In the genomic region with DNA sequence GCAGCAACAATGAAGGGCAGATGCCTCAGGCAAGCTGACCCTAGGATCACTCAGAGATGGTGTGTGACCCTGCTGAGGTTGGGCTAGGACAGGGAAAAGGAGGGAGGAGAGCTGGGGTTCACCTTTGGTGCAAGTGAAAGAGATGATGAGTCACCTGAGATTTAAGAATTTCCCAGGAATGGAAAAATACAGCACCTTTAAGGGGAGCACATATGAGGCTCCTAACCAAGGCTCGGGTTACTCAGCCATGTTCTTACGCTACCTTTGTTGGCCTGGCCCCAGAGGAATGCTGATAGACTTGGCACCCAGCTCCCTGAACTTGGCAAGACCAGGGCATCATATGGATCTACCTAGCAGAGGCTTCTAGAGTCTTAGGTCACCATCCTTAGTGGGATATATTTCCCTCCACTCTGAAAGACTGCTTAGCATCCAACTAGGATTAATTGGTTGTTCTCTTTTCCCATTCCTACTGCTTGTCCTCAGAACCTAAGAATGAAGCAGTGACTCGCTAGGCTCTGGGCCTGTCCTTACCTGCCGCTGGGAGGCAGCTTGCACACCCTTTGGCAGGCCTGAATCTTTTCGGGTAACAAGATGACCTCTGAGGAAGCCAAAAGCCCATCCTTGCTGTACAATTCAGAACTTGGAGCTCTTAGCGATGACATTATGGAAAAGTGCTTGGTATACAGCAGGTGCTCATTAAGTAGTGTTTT, we compare ENCODE assay signal across 13 cellular contexts. TPM values are rescaled to one million over a fixed set of nuclear protein-coding genes. Genes with fewer than 3 reads are reported as not detected.
DNase-seq lines count a peak whose midpoint lies in the region; ATAC-seq, FAIRE-seq and TF ChIP-seq lines count a peak whose summit lies in the region.
"Had no signal": no experiment of that assay in that cellular context is flagged by ENCODE, and none has a peak within 500 bp of the region (broad histone marks: within the 10 kb centered on the region; RNA-seq: fewer than 3 reads in every experiment).

No MANE protein-coding gene starts in this region.

- H3K4me1 ChIP-seq in HepG2 (ENCODE audit: insufficient read depth, low read length) (peaks cover 46% of the 10 kb centered on the region), upper lobe of left lung (peaks cover 21 to 37% (median 24%) of the 10 kb centered on the region in 4 donors)

- in situ Hi-C loops in HepG2 (cut with HindIII; ENCODE audit: extremely low pct_ligation_motif_present, low pct_unique_long_range_greater_than_20kb): loop anchor here (5.0 to 10.0 kb wide), 2 partner anchors 60 to 302 kb away; partner anchors contain the start of gene PTPN11

- TF ChIP-seq EP300 in HepG2 (IDR thresholded peaks at IDR 0.05; ENCODE audit: low read depth in 2 of 2, low read length in 2 of 2) (no peak), HepG2 (CRISPR knock-in tag; IDR thresholded peaks at IDR 0.05; ENCODE audit: borderline replicate concordance) (no peak), upper lobe of left lung (IDR thresholded peaks at IDR 0.05) (peak in 1 of 4 donors; percentile 3)

- H3K4me1 Mint-ChIP-seq in activated T-cell treated with anti-CD3 and anti-CD28 coated beads, Interleukin-2, amount 50 U/mL, for 24 hours (ENCODE audit: low read depth): peaks cover 30% of the 10 kb centered on the region
- H3K4me1 Mint-ChIP-seq in activated T-cell treated with anti-CD3 and anti-CD28 coated beads, Interleukin-2, amount 50 U/mL, for 72 hours (ENCODE audit: low read depth): peaks cover 46% of the 10 kb centered on the region
- H3K4me1 Mint-ChIP-seq in WTC11: peaks cover 37% of the 10 kb centered on the region

- no peaks in the 10 kb centered on the region; a peak in 1 of 5 replicates for H3K27me3 ChIP-seq in HepG2 (ENCODE audit: control insufficient read depth in 1 of 2, insufficient read depth in 2 of 2, low read length in 2 of 2)
- H3K27me3 ChIP-seq in upper lobe of left lung: no peaks in the 10 kb centered on the region

- peak overlapping the region; percentile 0 for H3K27ac Mint-ChIP-seq in activated T-cell treated with anti-CD3 and anti-CD28 coated beads, Interleukin-2, amount 50 U/mL, for 24 hours
- H3K27ac Mint-ChIP-seq in activated T-cell treated with anti-CD3 and anti-CD28 coated beads, Interleukin-2, amount 50 U/mL, for 72 hours: no peak overlapping the region
- peak overlapping the region; percentile 34; the same call in 1 of the 2 replicates for H3K27ac Mint-ChIP-seq in WTC11
- H3K27ac Mint-ChIP-seq: T-cell had no signal

- TF ChIP-seq POLR2A in HepG2 (IDR thresholded peaks at IDR 0.05; ENCODE audit: insufficient read depth in 1 of 2, low read depth in 2 of 2, low read length in 2 of 2) (no peak), upper lobe of left lung (IDR thresholded peaks at IDR 0.05) (no peak)

- 53% methylated on average over 5 of the region's 6 CpGs for WGBS in HepG2 (ENCODE audit: low lambda C conversion rate)
- 75 to 92% methylated on average over 6 of the region's 6 CpGs for WGBS in upper lobe of left lung, 2 donors

- no peak overlapping the region for H3K4me3 Mint-ChIP-seq in activated T-cell treated with anti-CD3 and anti-CD28 coated beads, Interleukin-2, amount 50 U/mL, for 24 hours
- H3K4me3 Mint-ChIP-seq in activated T-cell treated with anti-CD3 and anti-CD28 coated beads, Interleukin-2, amount 50 U/mL, for 72 hours: peak overlapping the region in 1 of 2 donors; percentile 2
- no peak overlapping the region for H3K4me3 Mint-ChIP-seq in WTC11
- H3K4me3 Mint-ChIP-seq: T-cell had no signal

- BruUV-seq in HepG2 (replicated peaks; lab: Mats Ljungman, UMichigan): no TSS peak

- CTCF ChIA-PET in WTC11 (lab: Charles Lee) (interaction anchor here (0.6 kb wide), 1 partner anchor 223 kb away, joined by 4 read pairs; no protein-coding TSS in a partner anchor), HepG2 (lab: Yijun Ruan, JAX; ENCODE audit: low intra/inter-chr PET ratio, low total read pairs) (no interaction called here)

- no peaks in the 10 kb centered on the region for H3K9me3 Mint-ChIP-seq in activated T-cell treated with anti-CD3 and anti-CD28 coated beads, Interleukin-2, amount 50 U/mL, for 24 hours
- H3K9me3 Mint-ChIP-seq in activated T-cell treated with anti-CD3 and anti-CD28 coated beads, Interleukin-2, amount 50 U/mL, for 72 hours: no peaks in the 10 kb centered on the region
- H3K9me3 Mint-ChIP-seq in WTC11: no peaks in the 10 kb centered on the region
- H3K9me3 Mint-ChIP-seq: naive thymus-derived CD8-positive, alpha-beta T cell; T-cell had no signal

- FAIRE-seq in HepG2 (lab: Jason Lieb, UNC): peak; percentile 8

- peak overlapping the region; percentile 74 for H3K4me2 ChIP-seq in HepG2 (ENCODE audit: low read depth, low read length)

- H3K36me3 Mint-ChIP-seq in activated T-cell treated with anti-CD3 and anti-CD28 coated beads, Interleukin-2, amount 50 U/mL, for 24 hours (ENCODE audit: low read depth): peaks cover 14% of the 10 kb centered on the region
- H3K36me3 Mint-ChIP-seq in activated T-cell treated with anti-CD3 and anti-CD28 coated beads, Interleukin-2, amount 50 U/mL, for 72 hours (ENCODE audit: insufficient read depth in 2 of 2): peaks cover 0 to 2% of the 10 kb centered on the region in 2 donors
- H3K36me3 Mint-ChIP-seq in WTC11: no peaks in the 10 kb centered on the region
- H3K36me3 Mint-ChIP-seq: naive thymus-derived CD8-positive, alpha-beta T cell; T-cell had no signal

- ATAC-seq in activated T-cell treated with anti-CD3 and anti-CD28 coated beads, Interleukin-2, amount 50 U/mL, for 72 hours (replicated peaks in 1 of 2): no peak
- ATAC-seq in WTC11: peak; percentile 1
- no peak for ATAC-seq in HepG2
- peak in 1 of 2 donors; percentile 39 for ATAC-seq in upper lobe of left lung (ENCODE audit: low FRiP score in 2 of 2)
- ATAC-seq in left colon: no peak
- ATAC-seq: naive thymus-derived CD8-positive, alpha-beta T cell; T-cell had no signal

- H3K27me3 Mint-ChIP-seq in activated T-cell treated with anti-CD3 and anti-CD28 coated beads, Interleukin-2, amount 50 U/mL, for 24 hours: no peaks in the 10 kb centered on the region
- no peaks in the 10 kb centered on the region for H3K27me3 Mint-ChIP-seq in activated T-cell treated with anti-CD3 and anti-CD28 coated beads, Interleukin-2, amount 50 U/mL, for 72 hours (ENCODE audit: low read depth)
- H3K27me3 Mint-ChIP-seq in WTC11 (ENCODE audit: low read depth): no peaks in the 10 kb centered on the region
- H3K27me3 Mint-ChIP-seq: naive thymus-derived CD8-positive, alpha-beta T cell; T-cell had no signal

- peak overlapping the region; percentile 24 for H3K27ac ChIP-seq in HepG2 (ENCODE audit: extremely low read length, insufficient read depth, low read length)
- H3K27ac ChIP-seq in upper lobe of left lung: peak overlapping the region in 3 of 4 donors; percentile 27 to 43 (median 28)

- peaks cover 15% of the 10 kb centered on the region for H3K79me2 ChIP-seq in HepG2 (ENCODE audit: insufficient read depth, low read length)

- H4K20me1 ChIP-seq in HepG2 (ENCODE audit: insufficient read depth, low read length): no peaks in the 10 kb centered on the region

- H3K9ac ChIP-seq in HepG2 (ENCODE audit: insufficient read depth, low read depth, low read length): no peak overlapping the region

- H2AFZ ChIP-seq in HepG2 (ENCODE audit: low read length): no peak overlapping the region

- POLR2A ChIA-PET in WTC11 (lab: Charles Lee) (interaction anchor here (1.6 kb wide), 1 partner anchor 13 kb away, joined by 6 read pairs; the partner anchor contains the start of gene TRAFD1), HepG2 (lab: Yijun Ruan, JAX) (interaction anchor here (0.9 to 9.5 kb wide), 2 partner anchors 12 to 13 kb away, joined by 3 to 85 read pairs; partner anchors contain the start of gene TRAFD1)

- no peak for DNase-seq in activated T-cell treated with anti-CD3 and anti-CD28 coated beads, Interleukin-2, amount 50 U/mL, for 24 hours
- no peak for DNase-seq in activated T-cell treated with anti-CD3 and anti-CD28 coated beads, Interleukin-2, amount 50 U/mL, for 72 hours
- DNase-seq in WTC11 (ENCODE audit: low spot score) (no peak), HepG2 (ENCODE audit: low spot score) (no peak), upper lobe of left lung (peak in 1 of 2 donors; percentile 80), posterior cingulate gyrus (no peak), NOMO-1 treated with dmso at 0.1 percent for 144 hours (lab: John Stamatoyannopoulos, UW; ENCODE audit: unreplicated experiment) (no peak), left colon (no peak)
- DNase-seq: activated CD4-positive, alpha-beta T cell treated with anti-CD3 and anti-CD28 coated beads, Interleukin-2, amount 50 U/mL, for 1 hour; activated naive CD4-positive, alpha-beta T cell treated with anti-CD3 and anti-CD28 coated beads, Interleukin-2, amount 50 U/mL, for 16 hours; naive thymus-derived CD8-positive, alpha-beta T cell; NCI-H1105; T-cell had no signal

- H3K4me3 ChIP-seq in HepG2 (replicated peaks in 1 of 3; ENCODE audit: insufficient read depth in 1 of 3, low read depth in 2 of 3, low read length in 3 of 3): peak overlapping the region in 1 of 3 experiments; percentile 23; a peak in 3 of 6 replicates
- H3K4me3 ChIP-seq in upper lobe of left lung: no peak overlapping the region

- no peaks in the 10 kb centered on the region for H3K36me3 ChIP-seq in HepG2 (replicated peaks in 1 of 2; ENCODE audit: control insufficient read depth in 1 of 2, insufficient read depth in 2 of 2, low read length in 2 of 2)
- no peaks in the 10 kb centered on the region for H3K36me3 ChIP-seq in upper lobe of left lung

- TF ChIP-seq RAD21 in HepG2 (CRISPR knock-in tag; IDR thresholded peaks at IDR 0.05): no peak

- TF ChIP-seq CTCF in WTC11 (IDR thresholded peaks at IDR 0.05): no peak
- peak; percentile 36 for TF ChIP-seq CTCF in HepG2 (CRISPR knock-in tag; IDR thresholded peaks at IDR 0.05)
- no peak for TF ChIP-seq CTCF in upper lobe of left lung (IDR thresholded peaks at IDR 0.05)

- no peaks in the 10 kb centered on the region for H3K9me3 ChIP-seq in HepG2 (ENCODE audit: low read length)
- H3K9me3 ChIP-seq in upper lobe of left lung: no peaks in the 10 kb centered on the region

- intact Hi-C loops in HepG2 (cut with micrococcal nuclease; ENCODE audit: unreplicated experiment) (loop anchor here (5.0 kb wide), 1 partner anchor 60 kb away; no protein-coding TSS in a partner anchor), posterior cingulate gyrus (cut with DNase I) (no loop called here), left colon (cut with DNase I, micrococcal nuclease) (no loop called here)

RNA-seq across cellular contexts. Expression of gene NAA25, which starts 4.0 kb away (rescaled TPM):
- total RNA-seq in activated T-cell treated with anti-CD3 and anti-CD28 coated beads, Interleukin-2, amount 50 U/mL, for 72 hours: 10 to 100 TPM; 36.3 to 47.0 TPM
- 41.6 to 47.5 TPM (median 44.7 TPM) in 3 replicates for total RNA-seq in WTC11 (2021)
- 32.0 and 36.1 TPM in 2 replicates for total RNA-seq in HepG2 (2016; rRNA removed; fragmentation: Illumina TruSeq; extraction: Trizol)
- 7.7 and 9.0 TPM in 2 replicates for total RNA-seq in HepG2 (2016; cell fraction: cytosol; rRNA removed; fragmentation: Illumina TruSeq; extraction: Trizol; ENCODE audit: low read depth)
- 29.7 and 38.3 TPM in 2 replicates for total RNA-seq in HepG2 (2016; cell fraction: insoluble cytoplasmic fraction; rRNA removed; fragmentation: Illumina TruSeq; extraction: Trizol)
- total RNA-seq in HepG2 (2016; cell fraction: membrane; rRNA removed; fragmentation: Illumina TruSeq; extraction: Trizol): 10.6 and 12.3 TPM in 2 replicates
- 40.0 and 40.4 TPM in 2 replicates for total RNA-seq in HepG2 (2016; cell fraction: nucleus; rRNA removed; fragmentation: Illumina TruSeq; extraction: Trizol)
- polyA plus RNA-seq in HepG2 (2011; rRNA removed): 11.4 and 13.5 TPM in 2 replicates
- polyA plus RNA-seq in HepG2 (2011; cell fraction: cytosol; rRNA removed): 4.5 and 7.2 TPM in 2 replicates
- polyA plus RNA-seq in HepG2 (2011; cell fraction: nucleus; rRNA removed): 10.3 and 12.1 TPM in 2 replicates
- polyA plus RNA-seq in HepG2 (2012): 14.4 and 16.1 TPM in 2 replicates
- 1.2 and 1.4 TPM in 2 replicates for polyA plus RNA-seq in HepG2 (2016; cell fraction: cytosol; fragmentation: Illumina TruSeq; extraction: Trizol; ENCODE audit: low read depth)
- 16.8 and 17.4 TPM in 2 replicates for polyA plus RNA-seq in HepG2 (2016; cell fraction: insoluble cytoplasmic fraction; fragmentation: Illumina TruSeq; extraction: Trizol; ENCODE audit: low read depth)
- 2.8 and 3.2 TPM in 2 replicates for polyA plus RNA-seq in HepG2 (2016; cell fraction: membrane; fragmentation: Illumina TruSeq; extraction: Trizol; ENCODE audit: low read depth)
- polyA plus RNA-seq in HepG2 (2016; cell fraction: nucleus; fragmentation: Illumina TruSeq; extraction: Trizol; ENCODE audit: insufficient read depth, low read depth): 32.7 and 35.6 TPM in 2 replicates
- 17.6 and 43.3 TPM in 2 replicates for polyA minus RNA-seq in HepG2 (2011; rRNA and poly(A)+ RNA removed; ENCODE audit: low replicate concordance)
- 21.9 and 26.3 TPM in 2 replicates for polyA minus RNA-seq in HepG2 (2011; cell fraction: cytosol; rRNA and poly(A)+ RNA removed)
- polyA minus RNA-seq in HepG2 (2011; cell fraction: nucleus; rRNA and poly(A)+ RNA removed): 40.7 and 48.1 TPM in 2 replicates
- total RNA-seq in upper lobe of left lung: 10 to 100 TPM; 15.0 to 30.3 (median 19.4) TPM
- 10 to 100 TPM; 12.4 to 20.4 TPM for total RNA-seq in left colon

RNA-seq across cellular contexts. Expression of gene TRAFD1, which starts 12.8 kb away (rescaled TPM):
- total RNA-seq in activated T-cell treated with anti-CD3 and anti-CD28 coated beads, Interleukin-2, amount 50 U/mL, for 72 hours: 10 to 100 TPM; 57.7 to 64.2 TPM
- total RNA-seq in WTC11 (2021): 24.8 to 25.8 TPM (median 25.1 TPM) in 3 replicates
- 20.9 and 27.8 TPM in 2 replicates for total RNA-seq in HepG2 (2016; rRNA removed; fragmentation: Illumina TruSeq; extraction: Trizol)
- total RNA-seq in HepG2 (2016; cell fraction: cytosol; rRNA removed; fragmentation: Illumina TruSeq; extraction: Trizol; ENCODE audit: low read depth): 3.3 and 3.6 TPM in 2 replicates
- 20.5 and 24.2 TPM in 2 replicates for total RNA-seq in HepG2 (2016; cell fraction: insoluble cytoplasmic fraction; rRNA removed; fragmentation: Illumina TruSeq; extraction: Trizol)
- total RNA-seq in HepG2 (2016; cell fraction: membrane; rRNA removed; fragmentation: Illumina TruSeq; extraction: Trizol): 7.6 and 9.4 TPM in 2 replicates
- 16.1 and 18.7 TPM in 2 replicates for total RNA-seq in HepG2 (2016; cell fraction: nucleus; rRNA removed; fragmentation: Illumina TruSeq; extraction: Trizol)
- polyA plus RNA-seq in HepG2 (2011; rRNA removed): 9.5 and 10.4 TPM in 2 replicates
- 8.7 and 9.7 TPM in 2 replicates for polyA plus RNA-seq in HepG2 (2011; cell fraction: cytosol; rRNA removed)
- 9.1 and 10.4 TPM in 2 replicates for polyA plus RNA-seq in HepG2 (2011; cell fraction: nucleus; rRNA removed)
- polyA plus RNA-seq in HepG2 (2012): 8.9 and 13.3 TPM in 2 replicates
- polyA plus RNA-seq in HepG2 (2016; cell fraction: cytosol; fragmentation: Illumina TruSeq; extraction: Trizol; ENCODE audit: low read depth): 1.0 and 1.5 TPM in 2 replicates
- 20.8 and 21.2 TPM in 2 replicates for polyA plus RNA-seq in HepG2 (2016; cell fraction: insoluble cytoplasmic fraction; fragmentation: Illumina TruSeq; extraction: Trizol; ENCODE audit: low read depth)
- polyA plus RNA-seq in HepG2 (2016; cell fraction: membrane; fragmentation: Illumina TruSeq; extraction: Trizol; ENCODE audit: low read depth): 3.1 TPM in 2 replicates
- 14.6 and 15.4 TPM in 2 replicates for polyA plus RNA-seq in HepG2 (2016; cell fraction: nucleus; fragmentation: Illumina TruSeq; extraction: Trizol; ENCODE audit: insufficient read depth, low read depth)
- polyA minus RNA-seq in HepG2 (2011; rRNA and poly(A)+ RNA removed; ENCODE audit: low replicate concordance): 8.1 and 43.5 TPM in 2 replicates
- polyA minus RNA-seq in HepG2 (2011; cell fraction: cytosol; rRNA and poly(A)+ RNA removed): 5.2 and 7.2 TPM in 2 replicates
- polyA minus RNA-seq in HepG2 (2011; cell fraction: nucleus; rRNA and poly(A)+ RNA removed): 12.0 and 15.9 TPM in 2 replicates
- 10 to 100 TPM; 36.9 to 75.4 (median 42.6) TPM for total RNA-seq in upper lobe of left lung
- total RNA-seq in left colon: 10 to 100 TPM; 25.3 to 32.8 TPM
